In genomic region chr16:88240118-88240517, GRCh38 we compare ENCODE assay signal across 8 cellular contexts.
DNase-seq lines count a peak whose midpoint lies in the region; ATAC-seq, FAIRE-seq and TF ChIP-seq lines count a peak whose summit lies in the region.
"Not testable (repeated sequence)": the region's sequence is repeated elsewhere in the genome, so short reads cannot be mapped to it uniquely, and the experiment has no call there.

No MANE protein-coding gene starts in this region.

- H3K4me3 Mint-ChIP-seq in astrocyte (ENCODE audit: unreplicated experiment): not testable (repeated sequence)

- H3K27me3 ChIP-seq in Panc1 (ENCODE audit: control insufficient read depth, insufficient read depth, low read length); astrocyte (ENCODE audit: insufficient read depth, low read length): not testable (repeated sequence)
- peaks cover 0 to 24% of the 10 kb centered on the region in 2 donors for H3K27me3 ChIP-seq in left lung

- CTCF ChIA-PET in AG04449 (lab: Yijun Ruan, JAX); Panc1 (lab: Charles Lee): not testable (repeated sequence)

- peak overlapping the region; percentile 13 for H3K4me2 ChIP-seq in astrocyte (ENCODE audit: low read length)

- H3K9ac ChIP-seq in astrocyte (ENCODE audit: low read length): peak overlapping the region; percentile 79

- ATAC-seq in Panc1 (peak; percentile 15; the same call in 1 of the 2 replicates), left lung (peak; percentile 9)

- H2AFZ ChIP-seq in astrocyte (ENCODE audit: low read depth, low read length): not testable (repeated sequence)

- not testable (repeated sequence) for TF ChIP-seq CTCF in AG04449 (IDR thresholded peaks at IDR 0.05; ENCODE audit: insufficient read depth, low read length, missing control alignments); HFF-Myc (IDR thresholded peaks at IDR 0.05; ENCODE audit: low read depth, low read length, missing control alignments); Panc1 (IDR thresholded peaks at IDR 0.05); astrocyte (IDR thresholded peaks at IDR 0.05; ENCODE audit: insufficient read depth, low read depth, low read length); left lung (IDR thresholded peaks at IDR 0.05)

- not testable (repeated sequence) for BruUV-seq in Panc1 (replicated peaks; lab: Mats Ljungman, UMichigan)

- H3K9me3 Mint-ChIP-seq in astrocyte (ENCODE audit: unreplicated experiment): not testable (repeated sequence)

- H3K4me1 ChIP-seq in Panc1 (ENCODE audit: control insufficient read depth, insufficient read depth, low read length) (peaks cover 29% of the 10 kb centered on the region), astrocyte (ENCODE audit: insufficient read depth, low read length) (peaks cover 58% of the 10 kb centered on the region)
- not testable (repeated sequence) for H3K4me1 ChIP-seq in left lung

- not testable (repeated sequence) for H3K9me3 ChIP-seq in Panc1 (ENCODE audit: control insufficient read depth, insufficient read depth, low read depth, low read length); astrocyte (ENCODE audit: insufficient read depth, low read depth, low read length); left lung

- peaks cover 38% of the 10 kb centered on the region for H3K4me1 Mint-ChIP-seq in astrocyte (ENCODE audit: low read depth, unreplicated experiment)

- FAIRE-seq in astrocyte (lab: Jason Lieb, UNC): not testable (repeated sequence)

- DNase-seq in AG04449 (ENCODE audit: low read depth, low spot score) (peak; percentile 76), GM04503 (ENCODE audit: low read depth) (peak; percentile 85), HFF-Myc (ENCODE audit: extremely low read depth, low read depth) (peak; percentile 29), astrocyte (ENCODE audit: low read depth) (peak; percentile 95), fibroblast of gingiva (ENCODE audit: low read depth) (peak; percentile 54), skeletal muscle cell (ENCODE audit: low read depth) (peak; percentile 86)
- DNase-seq in Panc1 (ENCODE audit: low read depth, low spot score); left lung: not testable (repeated sequence)

- H3K4me3 ChIP-seq in AG04449 (ENCODE audit: low read depth, low read length); HFF-Myc (replicated peaks; ENCODE audit: low read depth, low read length); Panc1 (ENCODE audit: low read depth in 2 of 2, low read length in 2 of 2); astrocyte (ENCODE audit: insufficient read depth, low read depth, low read length); left lung; skeletal muscle cell (ENCODE audit: low read depth, low read length): not testable (repeated sequence)

- H3K27ac ChIP-seq in Panc1 (ENCODE audit: low read length) (0 out of 2 replicates have a peak overlapping the region, but pooled peaks have one; percentile 54), astrocyte (ENCODE audit: low read depth, low read length) (peak overlapping the region; percentile 86)
- H3K27ac ChIP-seq in left lung: not testable (repeated sequence)

- in situ Hi-C loops in Panc1 (cut with HindIII; ENCODE audit: low pct_unique_long_range_greater_than_20kb, low sequenced_read_pairs): not testable (repeated sequence)

- intact Hi-C loops in Panc1 (cut with micrococcal nuclease; ENCODE audit: unreplicated experiment); left lung (cut with DNase I): not testable (repeated sequence)

- peak overlapping the region; percentile 88 for H3K27ac Mint-ChIP-seq in astrocyte (ENCODE audit: unreplicated experiment)

- H3K36me3 Mint-ChIP-seq in astrocyte (ENCODE audit: low read depth, unreplicated experiment): not testable (repeated sequence)

- not testable (repeated sequence) for H3K79me2 ChIP-seq in astrocyte (ENCODE audit: insufficient read depth, low read length)

- POLR2A ChIA-PET in AG04449 (lab: Yijun Ruan, JAX); Panc1 (lab: Charles Lee): not testable (repeated sequence)

- H4K20me1 ChIP-seq in astrocyte (ENCODE audit: insufficient read depth, low read length): not testable (repeated sequence)

- not testable (repeated sequence) for H3K36me3 ChIP-seq in Panc1 (ENCODE audit: control insufficient read depth, insufficient read depth, low read length); astrocyte (ENCODE audit: insufficient read depth, low read length); left lung

- not testable (repeated sequence) for H3K27me3 Mint-ChIP-seq in astrocyte (ENCODE audit: low read depth, unreplicated experiment)
